ENCODE assay signal across 18 cellular contexts in genomic region chr6:13472976-13473645, GRCh38.
"Had no signal": no experiment of that assay in that cellular context is flagged by ENCODE, and none has a peak within 500 bp of the region (broad histone marks: within the 10 kb centered on the region; RNA-seq: fewer than 3 reads in every experiment).

No MANE protein-coding gene starts in this region.

- H3K4me3 Mint-ChIP-seq: activated B cell treated with CpG ODN at 0.5 μM for 24 hours; activated CD8-positive, alpha-beta T cell treated with anti-CD3 and anti-CD28 coated beads for 36 hours; activated T-cell treated with anti-CD3 and anti-CD28 coated beads, Interleukin-2, amount 50 U/mL, for 72 hours; naive thymus-derived CD8-positive, alpha-beta T cell had no signal

- H3K27ac Mint-ChIP-seq: activated B cell treated with CpG ODN at 0.5 μM for 24 hours; activated CD8-positive, alpha-beta T cell treated with anti-CD3 and anti-CD28 coated beads for 36 hours; activated naive CD4-positive, alpha-beta T cell treated with anti-CD3 and anti-CD28 coated beads, Interleukin-2, amount 50 U/mL, for 72 hours; activated T-cell treated with anti-CD3 and anti-CD28 coated beads, Interleukin-2, amount 50 U/mL, for 72 hours had no signal

- ATAC-seq: activated CD8-positive, alpha-beta T cell treated with anti-CD3 and anti-CD28 coated beads for 36 hours; activated naive CD4-positive, alpha-beta T cell treated with anti-CD3 and anti-CD28 coated beads, Interleukin-2, amount 50 U/mL, for 72 hours; activated T-cell treated with anti-CD3 and anti-CD28 coated beads, Interleukin-2, amount 50 U/mL, for 72 hours; naive thymus-derived CD8-positive, alpha-beta T cell had no signal

- DNase-seq: activated B cell treated with CpG ODN at 0.5 μM for 24 hours; activated CD4-positive, alpha-beta T cell treated with anti-CD3 and anti-CD28 coated beads for 48 hours; activated CD8-positive, alpha-beta memory T cell treated with anti-CD3 and anti-CD28 coated beads, Interleukin-2, amount 50 U/mL, for 48 hours; activated CD8-positive, alpha-beta T cell treated with anti-CD3 and anti-CD28 coated beads for 36 hours; activated gamma-delta T cell; activated T-cell treated with anti-CD3 and anti-CD28 coated beads, Interleukin-2, amount 50 U/mL, for 72 hours; central memory CD4-positive, alpha-beta T cell; colonic mucosa; naive thymus-derived CD8-positive, alpha-beta T cell; posterior cingulate gyrus; retina; stimulated activated CD4-positive, alpha-beta T cell treated with anti-CD3 and anti-CD28 coated beads, Interleukin-4, amount 100 ng/mL, for 24 hours; stimulated activated naive CD4-positive, alpha-beta T cell treated with Interleukin-2 at 50 U/mL for 16 hours; substantia nigra; T-helper 2 cell had no signal

- FAIRE-seq: frontal cortex had no signal

- H3K9me3 Mint-ChIP-seq: activated B cell treated with CpG ODN at 0.5 μM for 24 hours; activated T-cell treated with anti-CD3 and anti-CD28 coated beads, Interleukin-2, amount 50 U/mL, for 72 hours had no signal

- H3K27me3 ChIP-seq: colonic mucosa had no signal

- H3K27me3 Mint-ChIP-seq: activated B cell treated with CpG ODN at 0.5 μM for 24 hours; activated CD8-positive, alpha-beta T cell treated with anti-CD3 and anti-CD28 coated beads for 36 hours; naive thymus-derived CD8-positive, alpha-beta T cell had no signal

- H3K4me3 ChIP-seq: colonic mucosa, skin epidermis had no signal

- H3K27ac ChIP-seq: colonic mucosa had no signal

- H3K9me3 ChIP-seq: colonic mucosa had no signal

- H3K36me3 ChIP-seq: colonic mucosa had no signal

- H3K4me1 ChIP-seq: colonic mucosa had no signal
